8 cellular contexts compared by ENCODE assay signal in genomic region chr17:57257213-57257873, GRCh38. TPM values are rescaled to one million over a fixed set of nuclear protein-coding genes. Genes with fewer than 3 reads are reported as not detected.
A peak's percentile ranks its signal among the peaks of the same experiment; 100 is the strongest.
DNase-seq lines count a peak whose midpoint lies in the region; ATAC-seq and TF ChIP-seq lines count a peak whose summit lies in the region.

No MANE protein-coding gene starts in this region.

- H3K27me3 ChIP-seq in A673 (replicated peaks; ENCODE audit: insufficient read depth, low read depth, low read length, poor library complexity): no peaks in the 10 kb centered on the region
- H3K27me3 ChIP-seq in GM23338 (ENCODE audit: insufficient read depth): peaks cover 60% of the 10 kb centered on the region
- H3K27me3 ChIP-seq in sigmoid colon: no peaks in the 10 kb centered on the region

- H3K4me1 ChIP-seq in A673 (ENCODE audit: insufficient read depth, low read length, poor library complexity, severe bottlenecking): peaks cover 8% of the 10 kb centered on the region
- peaks cover 41% of the 10 kb centered on the region for H3K4me1 ChIP-seq in GM23338 (ENCODE audit: insufficient read depth)
- peaks cover 0 to 38% (median 19%) of the 10 kb centered on the region in 4 donors for H3K4me1 ChIP-seq in sigmoid colon

- H3K36me3 Mint-ChIP-seq in GM23338 (ENCODE audit: low read depth) (peaks cover 20% of the 10 kb centered on the region), activated B cell treated with CpG ODN at 0.5 μM for 24 hours (ENCODE audit: low read depth) (peaks cover 23% of the 10 kb centered on the region)

- H3K36me3 ChIP-seq in A673 (ENCODE audit: insufficient read depth, low read length, poor library complexity, severe bottlenecking): peaks cover 17% of the 10 kb centered on the region
- H3K36me3 ChIP-seq in GM23338 (ENCODE audit: insufficient read depth): peaks cover 7% of the 10 kb centered on the region; the same call in 1 of the 2 replicates
- H3K36me3 ChIP-seq in sigmoid colon: peaks cover 0 to 9% (median 0%) of the 10 kb centered on the region in 4 donors

- H2AFZ ChIP-seq in GM23338: no peak overlapping the region

- no peaks in the 10 kb centered on the region for H3K9me2 ChIP-seq in GM23338 (ENCODE audit: insufficient read depth)

- intact Hi-C loops in A673 (cut with micrococcal nuclease; ENCODE audit: unreplicated experiment): no loop called here
- intact Hi-C loops in activated B cell treated with CpG ODN at 0.5 μM for 24 hours (cut with micrococcal nuclease): loop anchor here (1.0 to 10.0 kb wide), 13 partner anchors 14 to 1257 kb away; partner anchors contain the start of genes AKAP1, C17orf67, DGKE and MRPS23
- intact Hi-C loops in sigmoid colon (cut with DNase I): loop anchor here (2.0 to 10.0 kb wide), 6 partner anchors 283 to 957 kb away; partner anchors contain the start of genes MKS1, MRPS23 and SCPEP1
- intact Hi-C loops in head of caudate nucleus (cut with DNase I): loop anchor here (10.0 kb wide), 1 partner anchor 407 kb away; no protein-coding TSS in a partner anchor

- no peak for TF ChIP-seq CTCF in A673 (conservative IDR thresholded peaks at IDR 0.05; ENCODE audit: low read depth, low read length)
- no peak for TF ChIP-seq CTCF in GM23338 (conservative IDR thresholded peaks at IDR 0.05; ENCODE audit: low read depth in 2 of 2)
- no peak for TF ChIP-seq CTCF in activated B cell treated with CpG ODN at 0.5 μM for 24 hours (IDR thresholded peaks at IDR 0.05)
- no peak for TF ChIP-seq CTCF in fibroblast of villous mesenchyme (IDR thresholded peaks at IDR 0.05; ENCODE audit: insufficient read depth, low read depth, low read length)
- no peak for TF ChIP-seq CTCF in sigmoid colon (IDR thresholded peaks at IDR 0.05)

- TF ChIP-seq EP300 in sigmoid colon (IDR thresholded peaks at IDR 0.05): no peak

- CTCF ChIA-PET in A673 (lab: Charles Lee) (interaction anchor here (1.8 to 2.0 kb wide), 2 partner anchors 14 to 415 kb away, joined by 8 to 13 read pairs; no protein-coding TSS in a partner anchor), activated B cell treated with CpG ODN at 0.5 μM for 24 hours (lab: Charles Lee) (interaction anchor here (0.6 to 1.8 kb wide), 8 partner anchors 14 to 414 kb away, joined by 3 to 14 read pairs (median 4); no protein-coding TSS in a partner anchor)

- H3K79me2 ChIP-seq in GM23338 (replicated peaks; ENCODE audit: insufficient read depth): peaks cover 8% of the 10 kb centered on the region

- peaks cover 22% of the 10 kb centered on the region for H4K20me1 ChIP-seq in GM23338 (replicated peaks; ENCODE audit: insufficient read depth)

- H3K9me3 Mint-ChIP-seq in GM23338 (no peaks in the 10 kb centered on the region), activated B cell treated with CpG ODN at 0.5 μM for 24 hours (no peaks in the 10 kb centered on the region)

- H3K4me3 Mint-ChIP-seq in GM23338 (peak overlapping the region; percentile 81), activated B cell treated with CpG ODN at 0.5 μM for 24 hours (peak overlapping the region; percentile 94)

- no peak for TF ChIP-seq POLR2A in sigmoid colon (IDR thresholded peaks at IDR 0.05)

- no peak for ATAC-seq in GM23338
- no peak for ATAC-seq in activated B cell treated with CpG ODN at 0.5 μM for 24 hours (ENCODE audit: low read depth)

- H3K4me2 ChIP-seq in GM23338: peak overlapping the region; percentile 96

- H3K27ac Mint-ChIP-seq in GM23338 (peak overlapping the region; percentile 64; the same call in 1 of the 2 replicates), activated B cell treated with CpG ODN at 0.5 μM for 24 hours (peak overlapping the region; percentile 88)

- POLR2A ChIA-PET in A673 (lab: Charles Lee; ENCODE audit: low non-redundant PET) (interaction anchor here (0.6 to 0.7 kb wide), 2 partner anchors 25 to 219 kb away, joined by 4 to 17 read pairs; no protein-coding TSS in a partner anchor), activated B cell treated with CpG ODN at 0.5 μM for 24 hours (lab: Charles Lee) (interaction anchor here (0.6 to 2.3 kb wide), 23 partner anchors 14 to 1078 kb away, joined by 3 to 17 read pairs (median 4); no protein-coding TSS in a partner anchor)

- no peaks in the 10 kb centered on the region for H3K9me3 ChIP-seq in A673 (ENCODE audit: low read depth, low read length, poor library complexity, severe bottlenecking)
- no peaks in the 10 kb centered on the region for H3K9me3 ChIP-seq in sigmoid colon

- 0 to 1% methylated on average over 18 of the region's 18 CpGs for WGBS in sigmoid colon, 2 donors

- H3K27me3 Mint-ChIP-seq in GM23338 (ENCODE audit: insufficient read depth, low read depth, poor library complexity) (peaks cover 12% of the 10 kb centered on the region), activated B cell treated with CpG ODN at 0.5 μM for 24 hours (no peaks in the 10 kb centered on the region)

- 0 out of 2 replicates have a peak, but pooled peaks cover 3% of the 10 kb centered on the region for H3F3A ChIP-seq in GM23338 (replicated peaks; ENCODE audit: low read depth)

- H3K4me1 Mint-ChIP-seq in GM23338 (peaks cover 55% of the 10 kb centered on the region), activated B cell treated with CpG ODN at 0.5 μM for 24 hours (peaks cover 57% of the 10 kb centered on the region)

- DNase-seq in A673 (ENCODE audit: low spot score): no peak
- peak; percentile 53 for DNase-seq in GM23338 (ENCODE audit: low spot score)
- no peak for DNase-seq in activated B cell treated with CpG ODN at 0.5 μM for 24 hours
- no peak for DNase-seq in fibroblast of villous mesenchyme (ENCODE audit: low read depth)
- DNase-seq in sigmoid colon: no peak
- no peak for DNase-seq in NCI-H510A (lab: John Stamatoyannopoulos, UW)
- DNase-seq in head of caudate nucleus: no peak
- no peak for DNase-seq in A172 (ENCODE audit: low spot score)

- H3K4me3 ChIP-seq in A673 (ENCODE audit: low read depth, low read length, poor library complexity, severe bottlenecking): peak overlapping the region; percentile 89
- peak overlapping the region; percentile 86 for H3K4me3 ChIP-seq in GM23338
- peak overlapping the region; percentile 84 for H3K4me3 ChIP-seq in fibroblast of villous mesenchyme (ENCODE audit: low read depth, low read length)
- H3K4me3 ChIP-seq in sigmoid colon: peak overlapping the region; percentile 79 to 98 (median 94)

- H3K27ac ChIP-seq in A673 (ENCODE audit: low read depth, low read length, poor library complexity, severe bottlenecking): peak overlapping the region; percentile 72
- H3K27ac ChIP-seq in GM23338 (ENCODE audit: low read depth): no peak overlapping the region; the same call in 1 of the 2 replicates
- H3K27ac ChIP-seq in sigmoid colon: peak overlapping the region; percentile 95 to 99 (median 97)

- TSS peak; percentile 42 for BruUV-seq in A673 (replicated peaks; lab: Mats Ljungman, UMichigan)

TF ChIP-seq in GM23338, 12 proteins besides CTCF, POLR2A, EP300 and RAD21 (continues in another document):
- no peak for TF ChIP-seq POLR2AphosphoS5 (IDR thresholded peaks at IDR 0.05; ENCODE audit: low read depth)
- no peak for TF ChIP-seq ETS1 (IDR thresholded peaks at IDR 0.05)
- no peak for TF ChIP-seq NANOG (IDR thresholded peaks at IDR 0.05; ENCODE audit: borderline replicate concordance)
- no peak for TF ChIP-seq ZNF331 (CRISPR knock-in tag; IDR thresholded peaks at IDR 0.05; ENCODE audit: low read depth)
- no peak for TF ChIP-seq ZNF114 (CRISPR knock-in tag; IDR thresholded peaks at IDR 0.05)
- no peak for TF ChIP-seq EZH2 (IDR thresholded peaks at IDR 0.05; ENCODE audit: low read depth, unreplicated experiment)
- no peak for TF ChIP-seq JUNB (IDR thresholded peaks at IDR 0.05; ENCODE audit: unreplicated experiment)
- TF ChIP-seq EZH2phosphoT487 (IDR thresholded peaks at IDR 0.05; ENCODE audit: unreplicated experiment): no peak

RNA-seq across cellular contexts. Expression of gene MSI2, which starts 1.0 kb away (rescaled TPM):
- total RNA-seq in A673 (2021): 108 and 111 TPM in 2 replicates
- 34.0 and 41.8 TPM in 2 replicates for total RNA-seq in GM23338 (2014; rRNA removed; shearing (Covaris generic))
- polyA plus RNA-seq in GM23338 (2016; fragmentation: Nextera tagmentation; extraction: Ambion mirVana): 18.9 and 19.1 TPM in 2 replicates
- 93.2 and 102 TPM in 2 replicates for total RNA-seq in activated B cell treated with CpG ODN at 0.5 μM for 24 hours
- total RNA-seq in fibroblast of villous mesenchyme: 25.4 and 50.1 TPM in 2 replicates
- total RNA-seq in sigmoid colon: 10 to 100 TPM; 19.5 to 25.8 (median 20.8) TPM
- 10 to 100 TPM; 12.6 to 24.0 (median 22.2) TPM for polyA plus RNA-seq in sigmoid colon
- 39.4 and 47.9 TPM in 2 replicates for total RNA-seq in A172 (2014; rRNA removed; shearing (Covaris generic))
